In the genomic region with DNA sequence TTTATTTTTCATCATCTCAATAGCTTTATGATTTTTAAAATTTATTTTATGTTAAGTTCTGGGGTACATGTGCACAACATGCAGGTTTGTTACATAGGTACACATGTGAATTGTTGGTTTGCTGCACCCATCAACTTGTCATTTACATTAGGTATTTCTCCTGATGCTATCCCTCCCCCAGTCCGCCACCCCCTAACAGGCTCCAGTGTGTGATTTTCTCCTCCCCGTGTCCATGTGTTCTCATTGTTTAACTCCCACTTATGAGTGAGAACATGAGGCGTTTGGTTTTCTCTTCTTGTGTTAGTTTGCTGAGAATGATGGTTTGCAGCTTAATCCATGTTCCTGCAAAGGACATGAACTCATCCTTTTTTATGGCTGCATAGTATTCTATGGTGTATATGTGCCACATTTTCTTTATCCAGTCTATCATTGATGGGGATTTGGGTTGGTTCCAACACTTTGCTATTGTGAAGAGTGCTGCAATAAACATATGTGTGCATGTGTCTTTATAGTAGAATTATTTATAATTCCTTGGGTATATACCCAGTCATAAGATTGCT, we compare ENCODE assay signal across 1 cellular context. TPM values are rescaled to one million over a fixed set of nuclear protein-coding genes. Genes with fewer than 3 reads are reported as not detected.
"Had no signal": no experiment of that assay in that cellular context is flagged by ENCODE, and none has a peak within 500 bp of the region (broad histone marks: within the 10 kb centered on the region; RNA-seq: fewer than 3 reads in every experiment).

No MANE protein-coding gene starts in this region.

RNA-seq across cellular contexts. Expression of a gene that starts 32.7 kb away (rescaled TPM):
- total RNA-seq: smooth muscle cell had no signal
- polyA plus RNA-seq: smooth muscle cell had no signal
